In the genomic region with DNA sequence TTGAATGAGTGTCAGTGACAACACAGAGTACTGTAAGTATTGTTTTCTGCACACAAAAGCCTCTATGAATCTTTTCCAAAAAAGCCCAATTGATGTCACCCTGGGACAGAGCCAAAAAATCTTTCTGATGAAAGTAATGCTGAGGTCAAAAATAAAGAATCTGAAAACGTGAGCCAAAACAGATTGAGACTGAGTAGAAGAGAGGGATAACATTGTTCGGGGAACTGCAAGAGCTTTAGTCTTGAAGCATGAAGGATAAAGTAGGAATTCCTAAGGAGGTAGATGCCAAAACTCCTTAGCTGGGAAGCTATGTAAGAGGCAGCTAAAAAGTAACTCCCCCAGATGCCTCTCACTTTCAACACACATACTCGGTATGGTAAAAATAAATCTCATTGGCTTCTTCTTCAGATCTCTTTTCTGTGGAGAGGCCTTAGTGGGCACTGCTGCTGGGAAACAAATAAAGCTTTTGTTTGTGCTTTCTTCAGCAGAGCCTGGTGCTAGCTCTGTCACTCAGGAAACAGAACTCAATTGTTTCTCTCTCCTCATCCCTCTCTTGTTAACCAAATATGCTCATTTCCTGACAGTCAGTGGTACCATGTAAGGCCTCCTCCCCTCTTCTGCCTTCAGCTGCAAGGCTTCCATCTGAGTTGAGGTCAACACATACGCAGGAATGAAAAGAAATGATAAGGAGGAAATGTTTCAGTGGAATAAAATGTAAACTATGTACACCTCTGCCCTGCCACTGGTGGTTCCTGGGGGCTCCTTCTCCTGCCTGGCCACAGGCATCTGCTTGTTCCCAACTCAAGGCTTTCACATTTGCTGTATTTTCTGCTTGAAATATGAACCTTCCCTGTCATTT, we compare ENCODE assay signal across 1 cellular context.
A peak's percentile ranks its signal among the peaks of the same experiment; 100 is the strongest.
TF ChIP-seq lines count a peak whose summit lies in the region.

No MANE protein-coding gene starts in this region.

TF ChIP-seq in GM23338, 12 proteins besides CTCF, POLR2A, EP300 and RAD21 (continued from another document):
- TF ChIP-seq ZNF462 (CRISPR knock-in tag; IDR thresholded peaks at IDR 0.05) (peak; percentile 97), EZH2 (IDR thresholded peaks at IDR 0.05; ENCODE audit: low read depth, unreplicated experiment) (no peak), POLR2AphosphoS5 (IDR thresholded peaks at IDR 0.05; ENCODE audit: low read depth) (no peak), STAT1 (IDR thresholded peaks at IDR 0.05; ENCODE audit: unreplicated experiment) (no peak), NANOG (IDR thresholded peaks at IDR 0.05; ENCODE audit: borderline replicate concordance) (peak; percentile 78), CREB1 (CRISPR knock-in tag; IDR thresholded peaks at IDR 0.05; ENCODE audit: low read depth) (0 out of 2 replicates have a peak, but pooled peaks have one; percentile 13)
- TF ChIP-seq, protein P1, sequence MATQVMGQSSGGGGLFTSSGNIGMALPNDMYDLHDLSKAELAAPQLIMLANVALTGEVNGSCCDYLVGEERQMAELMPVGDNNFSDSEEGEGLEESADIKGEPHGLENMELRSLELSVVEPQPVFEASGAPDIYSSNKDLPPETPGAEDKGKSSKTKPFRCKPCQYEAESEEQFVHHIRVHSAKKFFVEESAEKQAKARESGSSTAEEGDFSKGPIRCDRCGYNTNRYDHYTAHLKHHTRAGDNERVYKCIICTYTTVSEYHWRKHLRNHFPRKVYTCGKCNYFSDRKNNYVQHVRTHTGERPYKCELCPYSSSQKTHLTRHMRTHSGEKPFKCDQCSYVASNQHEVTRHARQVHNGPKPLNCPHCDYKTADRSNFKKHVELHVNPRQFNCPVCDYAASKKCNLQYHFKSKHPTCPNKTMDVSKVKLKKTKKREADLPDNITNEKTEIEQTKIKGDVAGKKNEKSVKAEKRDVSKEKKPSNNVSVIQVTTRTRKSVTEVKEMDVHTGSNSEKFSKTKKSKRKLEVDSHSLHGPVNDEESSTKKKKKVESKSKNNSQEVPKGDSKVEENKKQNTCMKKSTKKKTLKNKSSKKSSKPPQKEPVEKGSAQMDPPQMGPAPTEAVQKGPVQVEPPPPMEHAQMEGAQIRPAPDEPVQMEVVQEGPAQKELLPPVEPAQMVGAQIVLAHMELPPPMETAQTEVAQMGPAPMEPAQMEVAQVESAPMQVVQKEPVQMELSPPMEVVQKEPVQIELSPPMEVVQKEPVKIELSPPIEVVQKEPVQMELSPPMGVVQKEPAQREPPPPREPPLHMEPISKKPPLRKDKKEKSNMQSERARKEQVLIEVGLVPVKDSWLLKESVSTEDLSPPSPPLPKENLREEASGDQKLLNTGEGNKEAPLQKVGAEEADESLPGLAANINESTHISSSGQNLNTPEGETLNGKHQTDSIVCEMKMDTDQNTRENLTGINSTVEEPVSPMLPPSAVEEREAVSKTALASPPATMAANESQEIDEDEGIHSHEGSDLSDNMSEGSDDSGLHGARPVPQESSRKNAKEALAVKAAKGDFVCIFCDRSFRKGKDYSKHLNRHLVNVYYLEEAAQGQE (IDR thresholded peaks at IDR 0.05; ENCODE audit: unreplicated experiment), result no peak
